Comparison of ENCODE assay signal across 8 cellular contexts in genomic region chr14:54691525-54692260, GRCh38.
DNase-seq lines count a peak whose midpoint lies in the region; ATAC-seq lines count a peak whose summit lies in the region.

No MANE protein-coding gene starts in this region.

- H3K27me3 Mint-ChIP-seq in CD4-positive, alpha-beta memory T cell: peaks cover 2 to 4% of the 10 kb centered on the region in 2 donors
- peaks cover 11 to 29% (median 20%) of the 10 kb centered on the region in 5 donors for H3K27me3 Mint-ChIP-seq in naive thymus-derived CD4-positive, alpha-beta T cell

- no peak overlapping the region for H3K4me3 Mint-ChIP-seq in CD4-positive, alpha-beta memory T cell
- H3K4me3 Mint-ChIP-seq in naive thymus-derived CD4-positive, alpha-beta T cell: no peak overlapping the region

- H3K36me3 ChIP-seq in CD4-positive, alpha-beta memory T cell (ENCODE audit: insufficient read depth, low read length): no peaks in the 10 kb centered on the region
- no peaks in the 10 kb centered on the region for H3K36me3 ChIP-seq in H7 (replicated peaks; ENCODE audit: control insufficient read depth, insufficient read depth, low read length)
- no peaks in the 10 kb centered on the region for H3K36me3 ChIP-seq in naive thymus-derived CD4-positive, alpha-beta T cell (ENCODE audit: control insufficient read depth in 2 of 3, insufficient read depth in 3 of 3, low read length in 3 of 3)

- H3K27me3 ChIP-seq in CD4-positive, alpha-beta memory T cell (ENCODE audit: insufficient read depth, low read length): no peaks in the 10 kb centered on the region
- H3K27me3 ChIP-seq in H7 (ENCODE audit: control insufficient read depth, insufficient read depth, low read length): no peaks in the 10 kb centered on the region
- no peaks in the 10 kb centered on the region for H3K27me3 ChIP-seq in naive thymus-derived CD4-positive, alpha-beta T cell (ENCODE audit: control insufficient read depth in 2 of 2, insufficient read depth in 2 of 2, low read length in 2 of 2)

- peak in 4 of 5 donors; percentile 17 to 34 (median 30) for DNase-seq in CD4-positive, alpha-beta memory T cell
- DNase-seq in H7: peak; percentile 58
- peak; percentile 44 to 66 for DNase-seq in NCI-H526 (lab: John Stamatoyannopoulos, UW)
- peak; percentile 46 for DNase-seq in activated CD8-positive, alpha-beta memory T cell treated with anti-CD3 and anti-CD28 coated beads, Interleukin-2, amount 50 U/mL, for 4 hours
- peak; percentile 61 for DNase-seq in fibroblast of gingiva (ENCODE audit: low read depth)
- peak in 5 of 9 donors; percentile 4 to 30 (median 24) for DNase-seq in naive thymus-derived CD4-positive, alpha-beta T cell
- DNase-seq in stromal cell of bone marrow (ENCODE audit: low read depth): peak; percentile 59

- CTCF ChIA-PET in CD4-positive, alpha-beta memory T cell (lab: Charles Lee; ENCODE audit: partially characterized antibody): interaction anchor here (0.6 to 5.2 kb wide), 12 partner anchors 9 to 329 kb away, joined by 3 to 73 read pairs (median 4); partner anchors contain the start of genes CGRRF1 and SAMD4A
- CTCF ChIA-PET in naive thymus-derived CD4-positive, alpha-beta T cell (lab: Charles Lee): interaction anchor here (2.1 kb wide), 1 partner anchor 127 kb away, joined by 7 read pairs; no protein-coding TSS in a partner anchor

- H3K36me3 Mint-ChIP-seq in CD4-positive, alpha-beta memory T cell: no peaks in the 10 kb centered on the region
- H3K36me3 Mint-ChIP-seq in naive thymus-derived CD4-positive, alpha-beta T cell: peaks cover 0 to 4% (median 0%) of the 10 kb centered on the region in 5 donors

- no peak overlapping the region for H3K27ac ChIP-seq in CD4-positive, alpha-beta memory T cell (ENCODE audit: low read depth, low read length)
- H3K27ac ChIP-seq in naive thymus-derived CD4-positive, alpha-beta T cell (ENCODE audit: low read depth, low read length): no peak overlapping the region

- POLR2A ChIA-PET in CD4-positive, alpha-beta memory T cell (lab: Charles Lee; ENCODE audit: partially characterized antibody): no interaction called here
- POLR2A ChIA-PET in naive thymus-derived CD4-positive, alpha-beta T cell (lab: Charles Lee): no interaction called here

- no peaks in the 10 kb centered on the region for H3K4me1 ChIP-seq in CD4-positive, alpha-beta memory T cell (ENCODE audit: insufficient read depth, low read length)
- no peaks in the 10 kb centered on the region for H3K4me1 ChIP-seq in naive thymus-derived CD4-positive, alpha-beta T cell (ENCODE audit: control insufficient read depth in 2 of 2, insufficient read depth in 2 of 2, low read length in 2 of 2)

- peak; percentile 63 for ATAC-seq in naive thymus-derived CD4-positive, alpha-beta T cell
- ATAC-seq in HG03432 (IDR thresholded peaks at IDR 0.05; ENCODE audit: unreplicated experiment): no peak

- intact Hi-C loops in CD4-positive, alpha-beta memory T cell (cut with micrococcal nuclease): loop anchor here (1.0 kb wide), 1 partner anchor 127 kb away; no protein-coding TSS in a partner anchor
- intact Hi-C loops in naive thymus-derived CD4-positive, alpha-beta T cell (cut with micrococcal nuclease): loop anchor here (1.0 to 5.0 kb wide), 4 partner anchors 51 to 127 kb away; no protein-coding TSS in a partner anchor

- no peak overlapping the region for H3K4me3 ChIP-seq in CD4-positive, alpha-beta memory T cell (ENCODE audit: low read length in 2 of 2)
- no peak overlapping the region for H3K4me3 ChIP-seq in H7 (ENCODE audit: insufficient read depth, low read depth, low read length)
- no peak overlapping the region for H3K4me3 ChIP-seq in naive thymus-derived CD4-positive, alpha-beta T cell (ENCODE audit: low read length)

- H3K9me3 Mint-ChIP-seq in CD4-positive, alpha-beta memory T cell: no peaks in the 10 kb centered on the region
- no peaks in the 10 kb centered on the region for H3K9me3 Mint-ChIP-seq in naive thymus-derived CD4-positive, alpha-beta T cell

- H3K4me1 Mint-ChIP-seq in CD4-positive, alpha-beta memory T cell: no peaks in the 10 kb centered on the region
- peaks cover 0 to 19% (median 0%) of the 10 kb centered on the region in 7 donors for H3K4me1 Mint-ChIP-seq in naive thymus-derived CD4-positive, alpha-beta T cell

- H3K27ac Mint-ChIP-seq in CD4-positive, alpha-beta memory T cell: no peak overlapping the region
- H3K27ac Mint-ChIP-seq in naive thymus-derived CD4-positive, alpha-beta T cell: no peak overlapping the region

- H3K9me3 ChIP-seq in CD4-positive, alpha-beta memory T cell (ENCODE audit: control insufficient read depth in 1 of 2, low read length in 2 of 2): no peaks in the 10 kb centered on the region
- H3K9me3 ChIP-seq in naive thymus-derived CD4-positive, alpha-beta T cell (ENCODE audit: control insufficient read depth in 2 of 3, low read length in 3 of 3): no peaks in the 10 kb centered on the region
